ENCODE assay signal across 1 cellular context in genomic region chr10:5447071-5447470, GRCh38.
TF ChIP-seq lines count a peak whose summit lies in the region.

No MANE protein-coding gene starts in this region.

TF ChIP-seq in H1, 55 proteins besides CTCF, POLR2A, EP300 and RAD21:
- no peak for TF ChIP-seq HDAC6 (IDR thresholded peaks at IDR 0.05; ENCODE audit: low read depth, low read length)
- TF ChIP-seq, protein P1, sequence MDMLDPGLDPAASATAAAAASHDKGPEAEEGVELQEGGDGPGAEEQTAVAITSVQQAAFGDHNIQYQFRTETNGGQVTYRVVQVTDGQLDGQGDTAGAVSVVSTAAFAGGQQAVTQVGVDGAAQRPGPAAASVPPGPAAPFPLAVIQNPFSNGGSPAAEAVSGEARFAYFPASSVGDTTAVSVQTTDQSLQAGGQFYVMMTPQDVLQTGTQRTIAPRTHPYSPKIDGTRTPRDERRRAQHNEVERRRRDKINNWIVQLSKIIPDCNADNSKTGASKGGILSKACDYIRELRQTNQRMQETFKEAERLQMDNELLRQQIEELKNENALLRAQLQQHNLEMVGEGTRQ (IDR thresholded peaks at IDR 0.05; ENCODE audit: low read length): no peak
- TF ChIP-seq KDM1A (IDR thresholded peaks at IDR 0.05; ENCODE audit: borderline replicate concordance, low read length): no peak
- TF ChIP-seq SUZ12 (IDR thresholded peaks at IDR 0.05; ENCODE audit: low read length): no peak
- no peak for TF ChIP-seq TEAD4 (IDR thresholded peaks at IDR 0.05; ENCODE audit: low read depth, low read length)
- TF ChIP-seq SIRT6 (IDR thresholded peaks at IDR 0.05; ENCODE audit: low read length): no peak
- TF ChIP-seq RBBP5 (IDR thresholded peaks at IDR 0.05; ENCODE audit: borderline replicate concordance, low read depth, low read length): no peak
- TF ChIP-seq KDM5A (IDR thresholded peaks at IDR 0.05; ENCODE audit: low read length): no peak
- TF ChIP-seq CREB1 (IDR thresholded peaks at IDR 0.05): no peak
- TF ChIP-seq NANOG (IDR thresholded peaks at IDR 0.05; ENCODE audit: insufficient read depth, low read depth, low read length, poor library complexity, severe bottlenecking): no peak
- TF ChIP-seq POU5F1 (IDR thresholded peaks at IDR 0.05; ENCODE audit: low read depth, low read length): no peak
- TF ChIP-seq CHD1 (IDR thresholded peaks at IDR 0.05; ENCODE audit: low read depth, low read length): no peak
- TF ChIP-seq EZH2 (IDR thresholded peaks at IDR 0.05; ENCODE audit: low read depth, low read length, severe bottlenecking): no peak
- no peak for TF ChIP-seq YY1 (IDR thresholded peaks at IDR 0.05; ENCODE audit: low read depth, low read length)
- no peak for TF ChIP-seq RXRA (IDR thresholded peaks at IDR 0.05; ENCODE audit: insufficient read depth, low read depth, low read length)
- no peak for TF ChIP-seq BRCA1 (IDR thresholded peaks at IDR 0.05; ENCODE audit: low read depth, low read length)
- no peak for TF ChIP-seq JUND (IDR thresholded peaks at IDR 0.05; ENCODE audit: low read length)
- no peak for TF ChIP-seq TBP (IDR thresholded peaks at IDR 0.05; ENCODE audit: low read depth, low read length)
- TF ChIP-seq HDAC2 (IDR thresholded peaks at IDR 0.05; ENCODE audit: borderline replicate concordance in 1 of 2, low read depth in 2 of 2, low read length in 2 of 2): no peak
- TF ChIP-seq CTBP2 (IDR thresholded peaks at IDR 0.05; ENCODE audit: borderline replicate concordance, insufficient read depth, insufficient read length, low read length): no peak
TF ChIP-seq in H1: peak in this region for 0.
